18 cellular contexts compared by ENCODE assay signal in genomic region chr5:134131165-134131564, GRCh38. TPM values are rescaled to one million over a fixed set of nuclear protein-coding genes. Genes with fewer than 3 reads are reported as not detected.
DNase-seq lines count a peak whose midpoint lies in the region; ATAC-seq lines count a peak whose summit lies in the region.
"Had no signal": no experiment of that assay in that cellular context is flagged by ENCODE, and none has a peak within 500 bp of the region (broad histone marks: within the 10 kb centered on the region; RNA-seq: fewer than 3 reads in every experiment).

No MANE protein-coding gene starts in this region.

- H3K9me3 Mint-ChIP-seq in activated CD4-positive, alpha-beta T cell treated with anti-CD3 and anti-CD28 coated beads, Interleukin-2, amount 10 ng/mL, durations not matched to agents 24 days and 14 days = no peaks in the 10 kb centered on the region
- no peaks in the 10 kb centered on the region for H3K9me3 Mint-ChIP-seq in activated T-helper 17 cell treated with anti-CD3 and anti-CD28 coated beads, Interleukin-2, amount 50 U/mL, for 72 hours
- H3K9me3 Mint-ChIP-seq in memory B cell = no peaks in the 10 kb centered on the region
- H3K9me3 Mint-ChIP-seq: activated B cell treated with CpG ODN at 0.5 μM for 24 hours had no signal

- intact Hi-C loops in activated CD4-positive, alpha-beta T cell treated with anti-CD3 and anti-CD28 coated beads, Interleukin-2, amount 10 ng/mL, durations not matched to agents 24 days and 14 days (cut with micrococcal nuclease) = no loop called here

- peak overlapping the region; percentile 79 for H3K4me3 Mint-ChIP-seq in activated CD4-positive, alpha-beta T cell treated with anti-CD3 and anti-CD28 coated beads, Interleukin-2, amount 10 ng/mL, durations not matched to agents 24 days and 14 days
- H3K4me3 Mint-ChIP-seq in activated T-helper 17 cell treated with anti-CD3 and anti-CD28 coated beads, Interleukin-2, amount 50 U/mL, for 72 hours = peak overlapping the region; percentile 74
- no peak overlapping the region for H3K4me3 Mint-ChIP-seq in memory B cell
- H3K4me3 Mint-ChIP-seq: activated B cell treated with CpG ODN at 0.5 μM for 24 hours had no signal

- ATAC-seq in activated T-helper 17 cell treated with anti-CD3 and anti-CD28 coated beads, Interleukin-2, amount 50 U/mL, for 72 hours (replicated peaks) = peak; percentile 30
- no peak for ATAC-seq in memory B cell (ENCODE audit: low read depth)
- ATAC-seq in stimulated activated naive CD8-positive, alpha-beta T cell treated with anti-CD3 and anti-CD28 coated beads, Interleukin-15, Interleukin-2, amounts not matched to agents 100 U/mL and 50 U/mL, for 24 hours = peak; percentile 55
- no peak for ATAC-seq in HG03469 (IDR thresholded peaks at IDR 0.05; ENCODE audit: unreplicated experiment)
- ATAC-seq: A549 had no signal

- no peak for DNase-seq in activated CD4-positive, alpha-beta T cell treated with anti-CD3 and anti-CD28 coated beads, Interleukin-2, amount 10 ng/mL, durations not matched to agents 24 days and 14 days
- no peak for DNase-seq in activated CD4-positive, alpha-beta T cell treated with anti-CD3 and anti-CD28 coated beads, Interleukin-2, amount 50 U/mL, for 48 hours
- DNase-seq in memory B cell (ENCODE audit: low spot score in 2 of 2) (no peak), NCI-H2171 (lab: John Stamatoyannopoulos, UW) (no peak), DMS53 treated with DMSO at 0.1 percent for 48 hours (lab: John Stamatoyannopoulos, UW; ENCODE audit: unreplicated experiment) (no peak)
- peak; percentile 73 for DNase-seq in stimulated activated naive CD8-positive, alpha-beta T cell treated with anti-CD3 and anti-CD28 coated beads, Interleukin-15, Interleukin-2, amounts not matched to agents 100 U/mL and 50 U/mL, for 24 hours
- DNase-seq: activated B cell treated with CpG ODN at 0.5 μM for 24 hours, cerebellar nuclear complex, COR-L47, IMR-90, NCI-H1417, NCI-H510A treated with DMSO at 0.1 percent for 48 hours, OCI-M1, SK-N-SH, stomach had no signal

- H3K36me3 Mint-ChIP-seq in activated CD4-positive, alpha-beta T cell treated with anti-CD3 and anti-CD28 coated beads, Interleukin-2, amount 10 ng/mL, durations not matched to agents 24 days and 14 days (ENCODE audit: low read depth) = peaks cover 60% of the 10 kb centered on the region
- H3K36me3 Mint-ChIP-seq in activated T-helper 17 cell treated with anti-CD3 and anti-CD28 coated beads, Interleukin-2, amount 50 U/mL, for 72 hours (ENCODE audit: low read depth) = peaks cover 85% of the 10 kb centered on the region
- H3K36me3 Mint-ChIP-seq in memory B cell = peaks cover 18% of the 10 kb centered on the region

- peaks cover 87% of the 10 kb centered on the region for H3K4me1 Mint-ChIP-seq in activated CD4-positive, alpha-beta T cell treated with anti-CD3 and anti-CD28 coated beads, Interleukin-2, amount 10 ng/mL, durations not matched to agents 24 days and 14 days
- H3K4me1 Mint-ChIP-seq in activated T-helper 17 cell treated with anti-CD3 and anti-CD28 coated beads, Interleukin-2, amount 50 U/mL, for 72 hours = peaks cover 72% of the 10 kb centered on the region
- H3K4me1 Mint-ChIP-seq in memory B cell = peaks cover 44% of the 10 kb centered on the region

- peaks cover 8% of the 10 kb centered on the region for H3K27me3 Mint-ChIP-seq in activated CD4-positive, alpha-beta T cell treated with anti-CD3 and anti-CD28 coated beads, Interleukin-2, amount 10 ng/mL, durations not matched to agents 24 days and 14 days
- peaks cover 4% of the 10 kb centered on the region for H3K27me3 Mint-ChIP-seq in activated T-helper 17 cell treated with anti-CD3 and anti-CD28 coated beads, Interleukin-2, amount 50 U/mL, for 72 hours
- H3K27me3 Mint-ChIP-seq in memory B cell = no peaks in the 10 kb centered on the region
- H3K27me3 Mint-ChIP-seq: activated B cell treated with CpG ODN at 0.5 μM for 24 hours had no signal

- peak overlapping the region; percentile 91 for H3K27ac Mint-ChIP-seq in activated CD4-positive, alpha-beta T cell treated with anti-CD3 and anti-CD28 coated beads, Interleukin-2, amount 10 ng/mL, durations not matched to agents 24 days and 14 days
- H3K27ac Mint-ChIP-seq in activated T-helper 17 cell treated with anti-CD3 and anti-CD28 coated beads, Interleukin-2, amount 50 U/mL, for 72 hours = peak overlapping the region; percentile 74
- H3K27ac Mint-ChIP-seq in memory B cell = peak overlapping the region; percentile 98
- H3K27ac Mint-ChIP-seq: activated B cell treated with CpG ODN at 0.5 μM for 24 hours had no signal

RNA-seq across cellular contexts. Expression of gene TCF7, which starts 16.7 kb away (rescaled TPM):
- total RNA-seq in activated CD4-positive, alpha-beta T cell treated with anti-CD3 and anti-CD28 coated beads, Interleukin-2, amount 10 ng/mL, durations not matched to agents 24 days and 14 days = 112 and 113 TPM in 2 replicates
- total RNA-seq in activated T-helper 17 cell treated with anti-CD3 and anti-CD28 coated beads, Interleukin-2, amount 50 U/mL, for 72 hours = 10 to 100 TPM in 1 of 2 donors, 1 to 10 TPM in 1; 5.9 to 42.2 TPM

RNA-seq across cellular contexts. Expression of gene SKP1, which starts 45.6 kb away (rescaled TPM):
- total RNA-seq in activated CD4-positive, alpha-beta T cell treated with anti-CD3 and anti-CD28 coated beads, Interleukin-2, amount 10 ng/mL, durations not matched to agents 24 days and 14 days = 266 and 289 TPM in 2 replicates
- 100 to 1,000 TPM; 152 to 209 TPM for total RNA-seq in activated T-helper 17 cell treated with anti-CD3 and anti-CD28 coated beads, Interleukin-2, amount 50 U/mL, for 72 hours

Comparison
In these comparisons a context has a peak if more than half of its experiments do, and no peak if none do; other contexts are left out.
1. ATAC-seq: peak in activated T-helper 17 cell treated with anti-CD3 and anti-CD28 coated beads, Interleukin-2, amount 50 U/mL, for 72 hours (single experiment) and stimulated activated naive CD8-positive, alpha-beta T cell treated with anti-CD3 and anti-CD28 coated beads, Interleukin-15, Interleukin-2, amounts not matched to agents 100 U/mL and 50 U/mL, for 24 hours (single experiment); none in memory B cell (single experiment) and HG03469 (single experiment).
2. Peak in every context shown above with its lines, with median percentiles within 50 percentile points of each other: H3K27ac Mint-ChIP-seq.